ENCODE assay signal across 15 cellular contexts in the genomic region with DNA sequence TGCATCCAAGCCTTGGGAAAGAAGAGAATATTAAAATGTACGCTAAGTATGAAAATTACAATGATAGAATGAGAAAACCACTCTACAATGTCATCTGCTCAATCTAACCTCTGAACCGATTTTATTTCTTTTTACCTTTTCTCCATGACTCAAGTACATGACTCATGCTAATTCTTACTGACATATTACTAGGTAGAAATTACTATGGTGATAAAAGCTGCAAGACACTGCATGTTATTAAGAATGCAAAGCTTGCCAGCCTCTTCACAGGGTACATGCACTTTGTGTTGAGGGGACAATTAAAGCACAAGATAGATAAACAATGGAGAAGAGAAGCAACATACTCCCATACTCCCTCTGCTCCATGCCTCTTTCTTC. TPM values are rescaled to one million over a fixed set of nuclear protein-coding genes. Genes with fewer than 3 reads are reported as not detected.
DNase-seq lines count a peak whose midpoint lies in the region; ATAC-seq, FAIRE-seq and TF ChIP-seq lines count a peak whose summit lies in the region.
"Had no signal": no experiment of that assay in that cellular context is flagged by ENCODE, and none has a peak within 500 bp of the region (broad histone marks: within the 10 kb centered on the region; RNA-seq: fewer than 3 reads in every experiment).

No MANE protein-coding gene starts in this region.

- H3K4me2 ChIP-seq in HCT116 (ENCODE audit: low read length) (0 out of 2 replicates have a peak overlapping the region, but pooled peaks have one; percentile 1), keratinocyte (ENCODE audit: control insufficient read depth, extremely low read depth, insufficient read depth, low read depth, low read length) (peak overlapping the region; percentile 72)

- H3K4me3 ChIP-seq in HCT116 (replicated peaks in 1 of 2; ENCODE audit: low read depth in 1 of 2, low read length in 2 of 2) (no peak overlapping the region), keratinocyte (ENCODE audit: control insufficient read depth in 2 of 3, extremely low read depth in 1 of 3, insufficient read depth in 2 of 3, low read depth in 1 of 3, low read length in 3 of 3) (peak overlapping the region in 2 of 3 experiments; percentile 28 to 43), adrenal gland (no peak overlapping the region)
- H3K4me3 ChIP-seq: upper lobe of right lung had no signal

- no peaks in the 10 kb centered on the region for H4K20me1 ChIP-seq in HCT116 (ENCODE audit: insufficient read depth)
- H4K20me1 ChIP-seq in keratinocyte (ENCODE audit: control insufficient read depth, extremely low read depth, insufficient read depth, low read length), result no peaks in the 10 kb centered on the region

- H3K79me2 ChIP-seq in HCT116 (ENCODE audit: insufficient read depth, low read length) (no peaks in the 10 kb centered on the region), keratinocyte (ENCODE audit: control insufficient read depth, insufficient read depth, low read length) (no peaks in the 10 kb centered on the region)

- dilution Hi-C loops in keratinocyte (cut with MboI; ENCODE audit: extremely low pct_ligation_motif_present, low sequenced_read_pairs), result no loop called here

- no peaks in the 10 kb centered on the region for H3K9me1 ChIP-seq in keratinocyte (ENCODE audit: control insufficient read depth, extremely low read depth, insufficient read depth, low read length)

- H3K27ac ChIP-seq in HCT116 (ENCODE audit: low read depth, low read length), result peak overlapping the region; percentile 18; the same call in 1 of the 2 replicates
- H3K27ac ChIP-seq in keratinocyte (ENCODE audit: control insufficient read depth, insufficient read depth, low read length), result peak overlapping the region; percentile 92
- H3K27ac ChIP-seq in adrenal gland, result no peak overlapping the region
- H3K27ac ChIP-seq: C4-2B, upper lobe of right lung had no signal

- TF ChIP-seq POLR2A in HCT116 (IDR thresholded peaks at IDR 0.05; ENCODE audit: borderline replicate concordance, extremely low read depth, insufficient read depth, insufficient read length) (no peak), GM12891 (IDR thresholded peaks at IDR 0.05; ENCODE audit: low read depth, low read length) (no peak), adrenal gland (IDR thresholded peaks at IDR 0.05) (no peak)

- intact Hi-C loops in HCT116 (cut with micrococcal nuclease) (loop anchor here (5.0 kb wide), 1 partner anchor 35 kb away; no protein-coding TSS in a partner anchor), adrenal gland (cut with DNase I) (no loop called here)

- ATAC-seq in HCT116, result no peak
- ATAC-seq in activated naive CD8-positive, alpha-beta T cell treated with anti-CD3 and anti-CD28 coated beads, Interleukin-2, amount 50 U/mL, for 24 hours, result peak; percentile 42
- ATAC-seq: naive thymus-derived CD8-positive, alpha-beta T cell; upper lobe of right lung had no signal

- peaks cover 8% of the 10 kb centered on the region for H3K4me1 Mint-ChIP-seq in activated naive CD8-positive, alpha-beta T cell treated with anti-CD3 and anti-CD28 coated beads, Interleukin-2, amount 50 U/mL, for 24 hours

- H3K9ac ChIP-seq in HCT116 (ENCODE audit: low read length) (no peak overlapping the region), keratinocyte (ENCODE audit: control insufficient read depth, extremely low read depth, insufficient read depth, low read length) (peak overlapping the region; percentile 17)

- WGBS in adrenal gland, 4 donors, result 73 to 81% (median 76%) methylated on average over 2 of the region's 2 CpGs

- no peak for TF ChIP-seq CTCF in HCT116 (IDR thresholded peaks at IDR 0.05 in 2 of 3, conservative IDR thresholded peaks at IDR 0.05 in 1 of 3; ENCODE audit: borderline replicate concordance in 1 of 3, insufficient read depth in 1 of 3, low read depth in 2 of 3, low read length in 2 of 3)
- TF ChIP-seq CTCF in keratinocyte (optimal IDR thresholded peaks at IDR 0.05 in 1 of 3, IDR thresholded peaks at IDR 0.05 in 1 of 3, conservative IDR thresholded peaks at IDR 0.05 in 1 of 3; ENCODE audit: extremely low read depth in 1 of 3, insufficient read depth in 2 of 3, low read length in 3 of 3), result no peak
- no peak for TF ChIP-seq CTCF in adrenal gland (IDR thresholded peaks at IDR 0.05)

- H3K9me3 Mint-ChIP-seq in activated naive CD8-positive, alpha-beta T cell treated with anti-CD3 and anti-CD28 coated beads, Interleukin-2, amount 50 U/mL, for 24 hours, result no peaks in the 10 kb centered on the region
- H3K9me3 Mint-ChIP-seq: naive thymus-derived CD8-positive, alpha-beta T cell had no signal

- BruUV-seq in HCT116 (replicated peaks; lab: Mats Ljungman, UMichigan), result no TSS peak

- H3K27me3 ChIP-seq in HCT116 (ENCODE audit: insufficient read depth, low read length) (no peaks in the 10 kb centered on the region), keratinocyte (ENCODE audit: control insufficient read depth, extremely low read depth, insufficient read depth, low read length) (no peaks in the 10 kb centered on the region), adrenal gland (no peaks in the 10 kb centered on the region)
- H3K27me3 ChIP-seq: upper lobe of right lung had no signal

- H3K36me3 ChIP-seq in HCT116 (ENCODE audit: control insufficient read depth in 1 of 2, insufficient read depth in 2 of 2, low read length in 2 of 2) (peaks cover 31% of the 10 kb centered on the region in 2 experiments; a peak in 3 of 4 replicates), keratinocyte (ENCODE audit: control insufficient read depth in 2 of 2, extremely low read depth in 1 of 2, insufficient read depth in 2 of 2, low read length in 2 of 2) (peaks cover 9 to 17% of the 10 kb centered on the region in 2 experiments), adrenal gland (replicated peaks in 1 of 2) (peaks cover 0 to 36% of the 10 kb centered on the region in 2 donors)

- no peak overlapping the region for H3K4me3 Mint-ChIP-seq in activated naive CD8-positive, alpha-beta T cell treated with anti-CD3 and anti-CD28 coated beads, Interleukin-2, amount 50 U/mL, for 24 hours
- H3K4me3 Mint-ChIP-seq: activated naive CD8-positive, alpha-beta T cell; naive thymus-derived CD8-positive, alpha-beta T cell had no signal

- POLR2A ChIA-PET in HCT116 (lab: Charles Lee), result no interaction called here

- H3K27ac Mint-ChIP-seq in activated naive CD8-positive, alpha-beta T cell treated with anti-CD3 and anti-CD28 coated beads, Interleukin-2, amount 50 U/mL, for 24 hours, result peak overlapping the region; percentile 35
- H3K27ac Mint-ChIP-seq: activated naive CD8-positive, alpha-beta T cell; naive thymus-derived CD8-positive, alpha-beta T cell had no signal

- RAD21 ChIA-PET in HCT116 (lab: Charles Lee; ENCODE audit: low non-redundant PET in 1 of 2, low total read pairs in 2 of 2, uncharacterized antibody in 2 of 2, unreplicated experiment in 2 of 2), result no interaction called here

- H3K27me3 Mint-ChIP-seq in activated naive CD8-positive, alpha-beta T cell treated with anti-CD3 and anti-CD28 coated beads, Interleukin-2, amount 50 U/mL, for 24 hours, result no peaks in the 10 kb centered on the region
- H3K27me3 Mint-ChIP-seq: activated naive CD8-positive, alpha-beta T cell; naive thymus-derived CD8-positive, alpha-beta T cell had no signal

- DNase-seq in EH (ENCODE audit: low read depth) (peak; percentile 29), HCT116 (ENCODE audit: low read depth, low spot score) (no peak), keratinocyte (ENCODE audit: low read depth, low spot score) (peak; percentile 48), GM12891 (ENCODE audit: insufficient read length, low spot score) (no peak), adrenal gland (no peak)
- DNase-seq in activated naive CD8-positive, alpha-beta T cell treated with anti-CD3 and anti-CD28 coated beads, Interleukin-2, amount 50 U/mL, for 24 hours, result no peak
- no peak for DNase-seq in activated effector memory CD4-positive, alpha-beta T cell treated with Interleukin-2 at 50 U/mL for 16 hours
- DNase-seq in activated CD4-positive, alpha-beta T cell treated with anti-CD3 and anti-CD28 coated beads for 48 hours, result no peak
- DNase-seq: naive thymus-derived CD8-positive, alpha-beta T cell; NCI-H2171; SIG-M5; stimulated activated CD4-positive, alpha-beta T cell treated with anti-CD3 and anti-CD28 coated beads, Interleukin-2, amount 100 ng/mL, for 48 hours; upper lobe of right lung had no signal

- TF ChIP-seq RAD21 in HCT116 (IDR thresholded peaks at IDR 0.05; ENCODE audit: low read depth), result no peak

- FAIRE-seq in keratinocyte (lab: Jason Lieb, UNC) (peak; percentile 87), GM12891 (lab: Jason Lieb, UNC) (no peak)

- no peaks in the 10 kb centered on the region for H3K9me3 ChIP-seq in HCT116 (ENCODE audit: control insufficient read depth in 1 of 2, insufficient read depth in 1 of 2, low read depth in 1 of 2, low read length in 2 of 2)
- H3K9me3 ChIP-seq in keratinocyte (ENCODE audit: control insufficient read depth, low read depth, low read length), result no peaks in the 10 kb centered on the region
- no peaks in the 10 kb centered on the region for H3K9me3 ChIP-seq in adrenal gland (replicated peaks in 1 of 3)
- H3K9me3 ChIP-seq: upper lobe of right lung had no signal

- peaks cover 48% of the 10 kb centered on the region for H3K36me3 Mint-ChIP-seq in activated naive CD8-positive, alpha-beta T cell treated with anti-CD3 and anti-CD28 coated beads, Interleukin-2, amount 50 U/mL, for 24 hours (ENCODE audit: low read depth)

- no peak overlapping the region for H2AFZ ChIP-seq in HCT116 (ENCODE audit: low read depth, low read length, poor library complexity, severe bottlenecking)
- no peak overlapping the region for H2AFZ ChIP-seq in keratinocyte (ENCODE audit: control insufficient read depth, low read length)

- H3K9me2 ChIP-seq in HCT116 (ENCODE audit: insufficient read depth), result no peaks in the 10 kb centered on the region

- peaks cover 0 to 10% of the 10 kb centered on the region in 2 experiments; a peak in 2 of 4 replicates for H3K4me1 ChIP-seq in HCT116 (ENCODE audit: control insufficient read depth in 1 of 2, insufficient read depth in 2 of 2, low read length in 2 of 2)
- peaks cover 18% of the 10 kb centered on the region for H3K4me1 ChIP-seq in keratinocyte (ENCODE audit: control insufficient read depth, extremely low read depth, insufficient read depth, low read length)
- peaks cover 0 to 7% of the 10 kb centered on the region in 2 donors for H3K4me1 ChIP-seq in adrenal gland (replicated peaks in 1 of 2)
- H3K4me1 ChIP-seq: upper lobe of right lung had no signal

- CTCF ChIA-PET in HCT116 (lab: Charles Lee), result no interaction called here

RNA-seq across cellular contexts. Expression of a gene that starts 20.7 kb away (rescaled TPM):
- total RNA-seq in HCT116 (2021; ENCODE audit: unreplicated experiment) (3.1 TPM), adrenal gland (10 to 100 TPM in 3 of 8 donors, 1 to 10 TPM in 5; 5.1 to 12.2 (median 8.1) TPM)
- polyA plus RNA-seq in HCT116 (2012), result not detected in 2 replicates
- polyA plus RNA-seq in keratinocyte (1.8 to 2.4 TPM (median 2.3 TPM) in 3 replicates), adrenal gland (1 to 10 TPM; 4.3 to 8.5 (median 5.4) TPM)
- polyA plus RNA-seq in keratinocyte (2011; ENCODE audit: low read depth), result 1.2 TPM
- 1.1 and 1.7 TPM in 2 replicates for polyA plus RNA-seq in keratinocyte (2011; cell fraction: cytosol; rRNA removed)
- polyA plus RNA-seq in keratinocyte (2011; cell fraction: nucleus; rRNA removed), result 2.2 TPM in 2 replicates
- not detected in 2 replicates for polyA plus RNA-seq in keratinocyte (2012; ENCODE audit: low replicate concordance)
- 0.59 to 0.86 TPM (median 0.69 TPM) in 3 replicates for polyA minus RNA-seq in keratinocyte
- 1.9 TPM for polyA minus RNA-seq in keratinocyte (2011; cell fraction: cytosol; rRNA and poly(A)+ RNA removed)
- polyA minus RNA-seq in keratinocyte (2011; cell fraction: nucleus; rRNA and poly(A)+ RNA removed), result 0.93 and 1.1 TPM in 2 replicates
- polyA plus RNA-seq in GM12891 (2012; ENCODE audit: low read depth, missing spikeins), result not detected

RNA-seq across cellular contexts. Expression of a gene that starts 46.6 kb away (rescaled TPM):
- 3.7 TPM for total RNA-seq in HCT116 (2021; ENCODE audit: unreplicated experiment)
- 3.9 and 4.0 TPM in 2 replicates for polyA plus RNA-seq in HCT116 (2012)
- polyA plus RNA-seq in keratinocyte, result not detected in 3 replicates
- not detected for polyA plus RNA-seq in keratinocyte (2011; ENCODE audit: low read depth)
- polyA plus RNA-seq in keratinocyte (2011; cell fraction: cytosol; rRNA removed), result 0.05 and 0.11 TPM in 2 replicates
- polyA plus RNA-seq in keratinocyte (2011; cell fraction: nucleus; rRNA removed), result 0.10 and 0.39 TPM in 2 replicates
- polyA plus RNA-seq in keratinocyte (2012; ENCODE audit: low replicate concordance), result 0.24 TPM in 1 of 2 replicates, not detected in the other
- 0.06 TPM in 1 of 3 replicates, not detected in the others for polyA minus RNA-seq in keratinocyte
- polyA minus RNA-seq in keratinocyte (2011; cell fraction: cytosol; rRNA and poly(A)+ RNA removed), result not detected
- not detected in 2 replicates for polyA minus RNA-seq in keratinocyte (2011; cell fraction: nucleus; rRNA and poly(A)+ RNA removed)
- 1.5 TPM for polyA plus RNA-seq in GM12891 (2012; ENCODE audit: low read depth, missing spikeins)
- 10 to 100 TPM in 7 of 8 donors, 1 to 10 TPM in 1; 8.7 to 32.3 (median 16.1) TPM for total RNA-seq in adrenal gland
- 100 to 1,000 TPM in 2 of 3 donors, 1 to 10 TPM in 1; 3.8 to 142 (median 107) TPM for polyA plus RNA-seq in adrenal gland

Comparison
In these comparisons a context has a peak if more than half of its experiments do, and no peak if none do; other contexts are left out.
1. DNase-seq: peak in EH (single experiment) and keratinocyte (single experiment); none in HCT116 (single experiment), activated naive CD8-positive, alpha-beta T cell treated with anti-CD3 and anti-CD28 coated beads, Interleukin-2, amount 50 U/mL, for 24 hours (single experiment), GM12891 (single experiment), adrenal gland (0 of 7), activated effector memory CD4-positive, alpha-beta T cell treated with Interleukin-2 at 50 U/mL for 16 hours (single experiment) and activated CD4-positive, alpha-beta T cell treated with anti-CD3 and anti-CD28 coated beads for 48 hours (single experiment).
2. H3K27ac ChIP-seq: peak in HCT116 (single experiment) and keratinocyte (single experiment); none in adrenal gland (0 of 5).
3. H3K4me3 ChIP-seq: peak in keratinocyte (2 of 3); none in HCT116 (0 of 2) and adrenal gland (0 of 4).